In the genomic region with DNA sequence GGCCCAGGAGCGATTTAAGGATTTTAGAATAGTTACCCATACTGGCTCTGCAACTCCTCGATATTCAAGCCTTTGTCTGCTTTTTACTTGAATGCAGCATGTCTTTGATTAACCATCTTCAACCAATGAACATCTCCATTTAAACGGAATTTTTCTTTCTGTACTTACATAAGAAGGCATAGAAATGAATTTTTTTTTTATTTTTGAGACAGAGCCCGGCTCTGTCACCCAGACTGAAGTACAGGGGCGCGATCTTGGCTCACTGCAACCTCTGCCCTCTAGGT, we compare ENCODE assay signal across 8 cellular contexts. TPM values are rescaled to one million over a fixed set of nuclear protein-coding genes. Genes with fewer than 3 reads are reported as not detected.
DNase-seq lines count a peak whose midpoint lies in the region; ATAC-seq and TF ChIP-seq lines count a peak whose summit lies in the region.

No MANE protein-coding gene starts in this region.

- H3K9ac ChIP-seq in HCT116 (ENCODE audit: low read length), result peak overlapping the region; percentile 83

- H3K4me1 ChIP-seq in HCT116 (ENCODE audit: control insufficient read depth in 1 of 2, insufficient read depth in 2 of 2, low read length in 2 of 2) (peaks cover 6 to 18% of the 10 kb centered on the region in 2 experiments), hepatocyte (ENCODE audit: insufficient read depth) (peaks cover 12% of the 10 kb centered on the region)

- peaks cover 3% of the 10 kb centered on the region for H3K9me3 Mint-ChIP-seq in activated CD4-positive, alpha-beta memory T cell treated with anti-CD3 and anti-CD28 coated beads, Interleukin-2, amount 10 ng/mL, durations not matched to agents 7 days and 5 days

- TF ChIP-seq CTCF in HCT116 (IDR thresholded peaks at IDR 0.05 in 2 of 3, conservative IDR thresholded peaks at IDR 0.05 in 1 of 3; ENCODE audit: borderline replicate concordance in 1 of 3, insufficient read depth in 1 of 3, low read depth in 2 of 3, low read length in 2 of 3), result no peak
- no peak for TF ChIP-seq CTCF in hepatocyte (IDR thresholded peaks at IDR 0.05; ENCODE audit: poor library complexity)

- H3K36me3 Mint-ChIP-seq in activated CD4-positive, alpha-beta memory T cell treated with anti-CD3 and anti-CD28 coated beads, Interleukin-2, amount 10 ng/mL, durations not matched to agents 7 days and 5 days (ENCODE audit: low read depth), result peaks cover 20% of the 10 kb centered on the region

- POLR2A ChIA-PET in HCT116 (lab: Charles Lee), result no interaction called here
- POLR2A ChIA-PET in activated CD4-positive, alpha-beta memory T cell treated with anti-CD3 and anti-CD28 coated beads, Interleukin-2, amount 10 ng/mL, durations not matched to agents 7 days and 5 days (lab: Charles Lee), result interaction anchor here (0.8 to 1.7 kb wide), 3 partner anchors 16 to 376 kb away, joined by 4 to 10 read pairs (median 5); a partner anchor contains a TSS

- RAD21 ChIA-PET in HCT116 (lab: Charles Lee; ENCODE audit: low non-redundant PET in 1 of 2, low total read pairs in 2 of 2, uncharacterized antibody in 2 of 2, unreplicated experiment in 2 of 2), result no interaction called here

- peaks cover 0 to 4% of the 10 kb centered on the region in 2 experiments; a peak in 1 of 4 replicates for H3K36me3 ChIP-seq in HCT116 (ENCODE audit: control insufficient read depth in 1 of 2, insufficient read depth in 2 of 2, low read length in 2 of 2)
- H3K36me3 ChIP-seq in hepatocyte (replicated peaks; ENCODE audit: insufficient read depth, low read depth), result no peaks in the 10 kb centered on the region

- H3K4me2 ChIP-seq in HCT116 (ENCODE audit: low read length) (peak overlapping the region; percentile 87), hepatocyte (peak overlapping the region; percentile 70)

- H3K27me3 Mint-ChIP-seq in activated CD4-positive, alpha-beta memory T cell treated with anti-CD3 and anti-CD28 coated beads, Interleukin-2, amount 10 ng/mL, durations not matched to agents 7 days and 5 days, result peaks cover 6% of the 10 kb centered on the region

- H3K9me2 ChIP-seq in HCT116 (ENCODE audit: insufficient read depth) (no peaks in the 10 kb centered on the region), hepatocyte (replicated peaks; ENCODE audit: insufficient read depth) (no peaks in the 10 kb centered on the region)

- H3K79me2 ChIP-seq in HCT116 (ENCODE audit: insufficient read depth, low read length) (peaks cover 36% of the 10 kb centered on the region), hepatocyte (peaks cover 37% of the 10 kb centered on the region)

- CTCF ChIA-PET in HCT116 (lab: Charles Lee), result no interaction called here
- CTCF ChIA-PET in activated CD4-positive, alpha-beta memory T cell treated with anti-CD3 and anti-CD28 coated beads, Interleukin-2, amount 10 ng/mL, durations not matched to agents 7 days and 5 days (lab: Charles Lee), result interaction anchor here (1.1 to 2.2 kb wide), 2 partner anchors 21 to 314 kb away, joined by 3 to 6 read pairs; no protein-coding TSS in a partner anchor

- H2AFZ ChIP-seq in HCT116 (ENCODE audit: low read depth, low read length, poor library complexity, severe bottlenecking) (peak overlapping the region; percentile 77), hepatocyte (peak overlapping the region; percentile 85)

- BruUV-seq in HCT116 (replicated peaks; lab: Mats Ljungman, UMichigan), result TSS peak; percentile 84

- H4K20me1 ChIP-seq in HCT116 (ENCODE audit: insufficient read depth), result peaks cover 4% of the 10 kb centered on the region; the same call in 1 of the 2 replicates
- no peaks in the 10 kb centered on the region for H4K20me1 ChIP-seq in hepatocyte (ENCODE audit: insufficient read depth, poor library complexity, severe bottlenecking)

- H3K27me3 ChIP-seq in HCT116 (ENCODE audit: insufficient read depth, low read length) (no peaks in the 10 kb centered on the region), hepatocyte (no peaks in the 10 kb centered on the region)

- H3K4me3 Mint-ChIP-seq in activated CD4-positive, alpha-beta memory T cell treated with anti-CD3 and anti-CD28 coated beads, Interleukin-2, amount 10 ng/mL, durations not matched to agents 7 days and 5 days, result peak overlapping the region; percentile 90

- H3K27ac ChIP-seq in HCT116 (ENCODE audit: low read depth, low read length), result peak overlapping the region; percentile 75; the same call in 1 of the 2 replicates
- peak overlapping the region; percentile 95 for H3K27ac ChIP-seq in hepatocyte
- peak overlapping the region in 20 of 21 experiments; percentile 80 to 99 (median 93) for H3K27ac ChIP-seq in skin epidermis

- DNase-seq in HCT116 (ENCODE audit: low read depth, low spot score) (no peak), hepatocyte (ENCODE audit: low spot score) (no peak), activated gamma-delta T cell (lab: John Stamatoyannopoulos, UW) (no peak), epidermal melanocyte (ENCODE audit: insufficient read length, low spot score) (no peak)
- no peak for DNase-seq in activated CD4-positive, alpha-beta memory T cell treated with anti-CD3 and anti-CD28 coated beads, Interleukin-2, amount 10 ng/mL, durations not matched to agents 7 days and 5 days
- DNase-seq in activated CD8-positive, alpha-beta memory T cell treated with anti-CD3 and anti-CD28 coated beads, Interleukin-2, amount 50 U/mL, for 48 hours, result no peak

- no peak for ATAC-seq in HCT116
- no peak for ATAC-seq in HG02884 (IDR thresholded peaks at IDR 0.05; ENCODE audit: unreplicated experiment)

- peak overlapping the region; percentile 96 for H3K4me3 ChIP-seq in HCT116 (replicated peaks in 1 of 2; ENCODE audit: low read depth in 1 of 2, low read length in 2 of 2)
- H3K4me3 ChIP-seq in hepatocyte, result peak overlapping the region; percentile 69
- H3K4me3 ChIP-seq in skin epidermis, result peak overlapping the region; percentile 45 to 86 (median 69)

- intact Hi-C loops in HCT116 (cut with micrococcal nuclease), result loop anchor here (2.0 kb wide), 1 partner anchor 1589 kb away; a partner anchor contains a TSS

- peak overlapping the region; percentile 96 for H3K27ac Mint-ChIP-seq in activated CD4-positive, alpha-beta memory T cell treated with anti-CD3 and anti-CD28 coated beads, Interleukin-2, amount 10 ng/mL, durations not matched to agents 7 days and 5 days

- TF ChIP-seq POLR2A in HCT116 (IDR thresholded peaks at IDR 0.05; ENCODE audit: borderline replicate concordance, extremely low read depth, insufficient read depth, insufficient read length), result no peak

- peaks cover 32% of the 10 kb centered on the region for H3K4me1 Mint-ChIP-seq in activated CD4-positive, alpha-beta memory T cell treated with anti-CD3 and anti-CD28 coated beads, Interleukin-2, amount 10 ng/mL, durations not matched to agents 7 days and 5 days

- 63% methylated on average over 6 of the region's 6 CpGs for WGBS in hepatocyte (ENCODE audit: low lambda C conversion rate, missing lambda C conversion rate)

- H3K9me3 ChIP-seq in HCT116 (ENCODE audit: control insufficient read depth in 1 of 2, insufficient read depth in 1 of 2, low read depth in 1 of 2, low read length in 2 of 2) (no peaks in the 10 kb centered on the region), hepatocyte (ENCODE audit: low read depth) (no peaks in the 10 kb centered on the region)

- no peak for TF ChIP-seq RAD21 in HCT116 (IDR thresholded peaks at IDR 0.05; ENCODE audit: low read depth)

TF ChIP-seq in HCT116, 20 proteins besides CTCF, POLR2A, EP300 and RAD21:
- TF ChIP-seq, protein P1, sequence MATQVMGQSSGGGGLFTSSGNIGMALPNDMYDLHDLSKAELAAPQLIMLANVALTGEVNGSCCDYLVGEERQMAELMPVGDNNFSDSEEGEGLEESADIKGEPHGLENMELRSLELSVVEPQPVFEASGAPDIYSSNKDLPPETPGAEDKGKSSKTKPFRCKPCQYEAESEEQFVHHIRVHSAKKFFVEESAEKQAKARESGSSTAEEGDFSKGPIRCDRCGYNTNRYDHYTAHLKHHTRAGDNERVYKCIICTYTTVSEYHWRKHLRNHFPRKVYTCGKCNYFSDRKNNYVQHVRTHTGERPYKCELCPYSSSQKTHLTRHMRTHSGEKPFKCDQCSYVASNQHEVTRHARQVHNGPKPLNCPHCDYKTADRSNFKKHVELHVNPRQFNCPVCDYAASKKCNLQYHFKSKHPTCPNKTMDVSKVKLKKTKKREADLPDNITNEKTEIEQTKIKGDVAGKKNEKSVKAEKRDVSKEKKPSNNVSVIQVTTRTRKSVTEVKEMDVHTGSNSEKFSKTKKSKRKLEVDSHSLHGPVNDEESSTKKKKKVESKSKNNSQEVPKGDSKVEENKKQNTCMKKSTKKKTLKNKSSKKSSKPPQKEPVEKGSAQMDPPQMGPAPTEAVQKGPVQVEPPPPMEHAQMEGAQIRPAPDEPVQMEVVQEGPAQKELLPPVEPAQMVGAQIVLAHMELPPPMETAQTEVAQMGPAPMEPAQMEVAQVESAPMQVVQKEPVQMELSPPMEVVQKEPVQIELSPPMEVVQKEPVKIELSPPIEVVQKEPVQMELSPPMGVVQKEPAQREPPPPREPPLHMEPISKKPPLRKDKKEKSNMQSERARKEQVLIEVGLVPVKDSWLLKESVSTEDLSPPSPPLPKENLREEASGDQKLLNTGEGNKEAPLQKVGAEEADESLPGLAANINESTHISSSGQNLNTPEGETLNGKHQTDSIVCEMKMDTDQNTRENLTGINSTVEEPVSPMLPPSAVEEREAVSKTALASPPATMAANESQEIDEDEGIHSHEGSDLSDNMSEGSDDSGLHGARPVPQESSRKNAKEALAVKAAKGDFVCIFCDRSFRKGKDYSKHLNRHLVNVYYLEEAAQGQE (IDR thresholded peaks at IDR 0.05; ENCODE audit: low read depth), result no peak
- TF ChIP-seq POLR2AphosphoS5 (IDR thresholded peaks at IDR 0.05; ENCODE audit: low read depth, low read length) (no peak), FOSL1 (IDR thresholded peaks at IDR 0.05; ENCODE audit: low read depth) (no peak), SRF (IDR thresholded peaks at IDR 0.05; ENCODE audit: low read depth) (no peak), ELF1 (IDR thresholded peaks at IDR 0.05; ENCODE audit: borderline replicate concordance, low read depth) (no peak), JUND (IDR thresholded peaks at IDR 0.05) (no peak)

RNA-seq across cellular contexts. Expression of a gene that starts 0.8 kb away (rescaled TPM):
- total RNA-seq in HCT116 (2021; ENCODE audit: unreplicated experiment) (27.1 TPM), hepatocyte (28.5 and 44.1 TPM in 2 replicates)
- 11.0 and 15.2 TPM in 2 replicates for polyA plus RNA-seq in HCT116 (2012)
- 10 to 100 TPM; 24.9 to 26.7 TPM for total RNA-seq in activated CD4-positive, alpha-beta memory T cell treated with anti-CD3 and anti-CD28 coated beads, Interleukin-2, amount 10 ng/mL, durations not matched to agents 7 days and 5 days
- 25.7 and 34.4 TPM in 2 replicates for polyA plus RNA-seq in hepatocyte

RNA-seq across cellular contexts. Expression of a gene that starts 41.5 kb away (rescaled TPM):
- not detected for total RNA-seq in HCT116 (2021; ENCODE audit: unreplicated experiment)
- 0.01 TPM in 1 of 2 replicates, not detected in the other for polyA plus RNA-seq in HCT116 (2012)
- total RNA-seq in activated CD4-positive, alpha-beta memory T cell treated with anti-CD3 and anti-CD28 coated beads, Interleukin-2, amount 10 ng/mL, durations not matched to agents 7 days and 5 days, result not detected
- total RNA-seq in hepatocyte, result 4.7 and 6.2 TPM in 2 replicates
- polyA plus RNA-seq in hepatocyte, result 2.4 and 4.3 TPM in 2 replicates
